In genomic region chr11:111077938-111078337, GRCh38 we compare ENCODE assay signal across 17 cellular contexts.
A peak's percentile ranks its signal among the peaks of the same experiment; 100 is the strongest.
DNase-seq lines count a peak whose midpoint lies in the region; TF ChIP-seq lines count a peak whose summit lies in the region.
"Had no signal": no experiment of that assay in that cellular context is flagged by ENCODE, and none has a peak within 500 bp of the region (broad histone marks: within the 10 kb centered on the region; RNA-seq: fewer than 3 reads in every experiment).

No MANE protein-coding gene starts in this region.

- H3K9me3 Mint-ChIP-seq in Caco-2 (ENCODE audit: unreplicated experiment), result no peaks in the 10 kb centered on the region
- H3K9me3 Mint-ChIP-seq: CD14-positive monocyte, T-cell had no signal

- no peak overlapping the region for H3K4me3 Mint-ChIP-seq in Caco-2 (ENCODE audit: unreplicated experiment)
- H3K4me3 Mint-ChIP-seq: CD14-positive monocyte, T-cell had no signal

- BruUV-seq in Caco-2 (replicated peaks; lab: Mats Ljungman, UMichigan), result no TSS peak

- TF ChIP-seq POLR2A in tibial nerve (IDR thresholded peaks at IDR 0.05), result no peak

- CTCF ChIA-PET in Caco-2 (lab: Charles Lee), result no interaction called here

- H3K4me1 Mint-ChIP-seq in Caco-2 (ENCODE audit: low read depth, unreplicated experiment), result no peaks in the 10 kb centered on the region
- H3K4me1 Mint-ChIP-seq: CD14-positive monocyte, T-cell had no signal

- peaks cover 3% of the 10 kb centered on the region for H3K27me3 ChIP-seq in Caco-2 (replicated peaks; ENCODE audit: control insufficient read depth, insufficient read depth, low read length)
- H3K27me3 ChIP-seq in tibial nerve, result no peaks in the 10 kb centered on the region

- H3K27ac ChIP-seq in tibial nerve, result no peak overlapping the region

- H3K27me3 Mint-ChIP-seq in Caco-2 (ENCODE audit: insufficient read depth, unreplicated experiment), result peaks cover 17% of the 10 kb centered on the region

- no peak overlapping the region for H3K4me3 ChIP-seq in epithelial cell of esophagus (ENCODE audit: low read length)
- H3K4me3 ChIP-seq in Caco-2 (ENCODE audit: low read depth, low read length), result no peak overlapping the region
- no peak overlapping the region for H3K4me3 ChIP-seq in tibial nerve

- WGBS in tibial nerve, 2 donors, result 88 to 92% methylated on average over 1 of the region's 1 CpG

- H3K36me3 ChIP-seq in Caco-2 (ENCODE audit: control insufficient read depth, insufficient read depth, low read length) (no peaks in the 10 kb centered on the region), tibial nerve (no peaks in the 10 kb centered on the region)

- TF ChIP-seq EP300 in tibial nerve (IDR thresholded peaks at IDR 0.05), result no peak

- DNase-seq in Ammon's horn (ENCODE audit: low spot score) (peak; percentile 9), EL (peak; percentile 46), RPMI7951 (ENCODE audit: low read depth) (peak; percentile 8), epithelial cell of esophagus (ENCODE audit: low read depth) (peak; percentile 27), mesenteric fat pad (ENCODE audit: low spot score) (no peak), MV-4-11 (lab: John Stamatoyannopoulos, UW) (no peak), Caco-2 (no peak), tibial nerve (ENCODE audit: low spot score in 2 of 2) (no peak)
- DNase-seq: COR-L47, DMS153, KBM-7, NCI-H1048, NCI-H1694 treated with DMSO at 0.1 percent for 48 hours, NCI-H510A, NCI-H82, T-cell had no signal

- intact Hi-C loops in Caco-2 (cut with micrococcal nuclease; ENCODE audit: unreplicated experiment), result no loop called here

- no peak overlapping the region for H3K27ac Mint-ChIP-seq in Caco-2 (ENCODE audit: unreplicated experiment)
- H3K27ac Mint-ChIP-seq: CD14-positive monocyte, T-cell had no signal

- H3K9me3 ChIP-seq in Caco-2, result no peaks in the 10 kb centered on the region
- H3K9me3 ChIP-seq in tibial nerve, result no peaks in the 10 kb centered on the region

- no peaks in the 10 kb centered on the region for H3K4me1 ChIP-seq in Caco-2
- H3K4me1 ChIP-seq in tibial nerve, result no peaks in the 10 kb centered on the region

- TF ChIP-seq CTCF in epithelial cell of esophagus (IDR thresholded peaks at IDR 0.05; ENCODE audit: insufficient read depth, low read depth, low read length, missing control alignments) (no peak), Caco-2 (IDR thresholded peaks at IDR 0.05; ENCODE audit: insufficient read depth in 1 of 2, low read depth in 1 of 2, low read length in 1 of 2, severe bottlenecking in 1 of 2, unreplicated experiment in 1 of 2) (no peak), tibial nerve (IDR thresholded peaks at IDR 0.05) (no peak)

- POLR2A ChIA-PET in Caco-2 (lab: Charles Lee), result no interaction called here

- no peaks in the 10 kb centered on the region for H3K36me3 Mint-ChIP-seq in Caco-2 (ENCODE audit: insufficient read depth, unreplicated experiment)
- H3K36me3 Mint-ChIP-seq: CD14-positive monocyte, T-cell had no signal

Comparison
In these comparisons a context has a peak if more than half of its experiments do, and no peak if none do; other contexts are left out.
1. DNase-seq: peak in Ammon's horn (single experiment), EL (single experiment), RPMI7951 (single experiment) and epithelial cell of esophagus (single experiment); none in mesenteric fat pad (single experiment), MV-4-11 (single experiment), Caco-2 (0 of 2) and tibial nerve (0 of 2).